ENCODE assay signal across 12 cellular contexts in the genomic region with DNA sequence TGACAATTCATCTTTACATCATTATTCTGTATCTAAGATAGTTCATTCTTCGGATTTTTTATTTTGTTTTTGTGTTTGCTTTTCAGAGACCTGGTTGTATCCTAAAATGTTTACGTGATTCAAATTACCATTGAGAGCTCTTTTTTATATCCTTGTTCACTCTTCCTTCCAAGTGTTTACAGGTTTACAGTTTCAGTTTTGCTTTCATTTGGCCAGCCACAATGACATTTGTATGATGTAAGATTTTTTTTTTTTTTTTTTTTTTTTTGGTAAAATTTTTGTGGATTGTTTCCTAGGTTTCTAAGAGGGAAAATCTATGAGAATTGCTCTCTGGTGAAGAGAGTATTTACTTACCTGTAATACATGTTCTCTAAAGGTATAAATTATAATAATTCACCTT. TPM values are rescaled to one million over a fixed set of nuclear protein-coding genes. Genes with fewer than 3 reads are reported as not detected.
A peak's percentile ranks its signal among the peaks of the same experiment; 100 is the strongest.
DNase-seq lines count a peak whose midpoint lies in the region; ATAC-seq, FAIRE-seq and TF ChIP-seq lines count a peak whose summit lies in the region.
"Had no signal": no experiment of that assay in that cellular context is flagged by ENCODE, and none has a peak within 500 bp of the region (broad histone marks: within the 10 kb centered on the region; RNA-seq: fewer than 3 reads in every experiment).

No MANE protein-coding gene starts in this region.

- no peak for TF ChIP-seq CTCF in neural progenitor cell (IDR thresholded peaks at IDR 0.05)

- peaks cover 15% of the 10 kb centered on the region for H3F3A ChIP-seq in neural progenitor cell (ENCODE audit: low read depth)

- H3K27ac Mint-ChIP-seq in activated T-cell treated with anti-CD3 and anti-CD28 coated beads, Interleukin-2, amount 50 U/mL, for 72 hours: peak overlapping the region; percentile 98
- peak overlapping the region; percentile 87 for H3K27ac Mint-ChIP-seq in activated CD4-positive, alpha-beta memory T cell treated with anti-CD3 and anti-CD28 coated beads for 36 hours
- no peak overlapping the region for H3K27ac Mint-ChIP-seq in neural progenitor cell

- POLR2A ChIA-PET in activated CD4-positive, alpha-beta memory T cell treated with anti-CD3 and anti-CD28 coated beads for 36 hours (lab: Charles Lee): interaction anchor here (0.7 to 1.2 kb wide), 2 partner anchors 53 to 56 kb away, joined by 3 read pairs; no protein-coding TSS in a partner anchor

- intact Hi-C loops in activated CD4-positive, alpha-beta memory T cell treated with anti-CD3 and anti-CD28 coated beads for 36 hours (cut with micrococcal nuclease): loop anchor here (1.0 kb wide), 1 partner anchor 55 kb away; a partner anchor contains a TSS

- H4K20me1 ChIP-seq in neural progenitor cell (ENCODE audit: low read depth): peaks cover 46% of the 10 kb centered on the region

- H3K27me3 ChIP-seq in small intestine (ENCODE audit: control insufficient read depth in 2 of 2, insufficient read depth in 2 of 2, low read length in 2 of 2) (no peaks in the 10 kb centered on the region), neural progenitor cell (no peaks in the 10 kb centered on the region)

- peaks cover 32% of the 10 kb centered on the region for H3K4me1 Mint-ChIP-seq in activated T-cell treated with anti-CD3 and anti-CD28 coated beads, Interleukin-2, amount 50 U/mL, for 72 hours (ENCODE audit: low read depth)
- peaks cover 22% of the 10 kb centered on the region for H3K4me1 Mint-ChIP-seq in activated T-cell treated with anti-CD3 and anti-CD28 coated beads, Interleukin-2, amount 50 U/mL, for 4 hours (ENCODE audit: low read depth)
- peaks cover 38% of the 10 kb centered on the region for H3K4me1 Mint-ChIP-seq in activated CD4-positive, alpha-beta memory T cell treated with anti-CD3 and anti-CD28 coated beads for 36 hours (ENCODE audit: low read depth)
- no peaks in the 10 kb centered on the region for H3K4me1 Mint-ChIP-seq in neural progenitor cell

- CTCF ChIA-PET in activated CD4-positive, alpha-beta memory T cell treated with anti-CD3 and anti-CD28 coated beads for 36 hours (lab: Charles Lee): no interaction called here

- H3K9me3 ChIP-seq in small intestine (ENCODE audit: control insufficient read depth, low read depth): no peaks in the 10 kb centered on the region
- no peaks in the 10 kb centered on the region for H3K9me3 ChIP-seq in neural progenitor cell (ENCODE audit: low read depth)

- H3K79me2 ChIP-seq in neural progenitor cell (ENCODE audit: low read depth): peaks cover 58% of the 10 kb centered on the region

- H3K36me3 ChIP-seq in small intestine (ENCODE audit: control insufficient read depth in 2 of 2, insufficient read depth in 2 of 2, low read length in 2 of 2) (peaks cover 16 to 32% of the 10 kb centered on the region in 2 donors), neural progenitor cell (peaks cover 46% of the 10 kb centered on the region)

- H3K4me2 ChIP-seq in neural progenitor cell: no peak overlapping the region

- H3K27ac ChIP-seq in small intestine (ENCODE audit: low read depth in 1 of 2, low read length in 1 of 2) (no peak overlapping the region), neural progenitor cell (no peak overlapping the region)

- H3K36me3 Mint-ChIP-seq in activated T-cell treated with anti-CD3 and anti-CD28 coated beads, Interleukin-2, amount 50 U/mL, for 72 hours (ENCODE audit: insufficient read depth in 2 of 2): peaks cover 18 to 35% of the 10 kb centered on the region in 2 donors
- peaks cover 37% of the 10 kb centered on the region for H3K36me3 Mint-ChIP-seq in activated T-cell treated with anti-CD3 and anti-CD28 coated beads, Interleukin-2, amount 50 U/mL, for 4 hours (ENCODE audit: insufficient read depth)
- peaks cover 46% of the 10 kb centered on the region for H3K36me3 Mint-ChIP-seq in activated CD4-positive, alpha-beta memory T cell treated with anti-CD3 and anti-CD28 coated beads for 36 hours
- H3K36me3 Mint-ChIP-seq in neural progenitor cell: peaks cover 22% of the 10 kb centered on the region

- no peak overlapping the region for H3K9ac ChIP-seq in neural progenitor cell

- H3K4me3 Mint-ChIP-seq in activated T-cell treated with anti-CD3 and anti-CD28 coated beads, Interleukin-2, amount 50 U/mL, for 72 hours: peak overlapping the region; percentile 61 to 88
- H3K4me3 Mint-ChIP-seq in activated T-cell treated with anti-CD3 and anti-CD28 coated beads, Interleukin-2, amount 50 U/mL, for 4 hours: no peak overlapping the region
- no peak overlapping the region for H3K4me3 Mint-ChIP-seq in activated CD4-positive, alpha-beta memory T cell treated with anti-CD3 and anti-CD28 coated beads for 36 hours
- no peak overlapping the region for H3K4me3 Mint-ChIP-seq in neural progenitor cell

- ATAC-seq in activated T-cell treated with anti-CD3 and anti-CD28 coated beads, Interleukin-2, amount 50 U/mL, for 72 hours (replicated peaks in 1 of 2): peak in 1 of 2 donors; percentile 48
- no peak for ATAC-seq in activated T-cell treated with anti-CD3 and anti-CD28 coated beads, Interleukin-2, amount 50 U/mL, for 4 hours
- ATAC-seq in HG02610 (IDR thresholded peaks at IDR 0.05; ENCODE audit: unreplicated experiment): no peak
- ATAC-seq: SK-N-SH treated with all-trans-retinoic acid at 6 μM for 48 hours had no signal

- no peak for DNase-seq in activated T-cell treated with anti-CD3 and anti-CD28 coated beads, Interleukin-2, amount 50 U/mL, for 72 hours
- no peak for DNase-seq in activated T-cell treated with anti-CD3 and anti-CD28 coated beads, Interleukin-2, amount 50 U/mL, for 4 hours
- DNase-seq in activated CD4-positive, alpha-beta memory T cell treated with anti-CD3 and anti-CD28 coated beads for 36 hours: no peak
- DNase-seq in small intestine (peak; percentile 10), neural progenitor cell (ENCODE audit: low spot score) (no peak), NCI-H526 (lab: John Stamatoyannopoulos, UW) (no peak)
- DNase-seq: activated CD4-positive, alpha-beta T cell treated with anti-CD3 and anti-CD28 coated beads, Interleukin-2, amount 50 U/mL, for 1 hour; aorta had no signal

- no peaks in the 10 kb centered on the region for H3K9me3 Mint-ChIP-seq in activated T-cell treated with anti-CD3 and anti-CD28 coated beads, Interleukin-2, amount 50 U/mL, for 72 hours
- H3K9me3 Mint-ChIP-seq in activated T-cell treated with anti-CD3 and anti-CD28 coated beads, Interleukin-2, amount 50 U/mL, for 4 hours: no peaks in the 10 kb centered on the region
- no peaks in the 10 kb centered on the region for H3K9me3 Mint-ChIP-seq in activated CD4-positive, alpha-beta memory T cell treated with anti-CD3 and anti-CD28 coated beads for 36 hours
- no peaks in the 10 kb centered on the region for H3K9me3 Mint-ChIP-seq in neural progenitor cell

- FAIRE-seq in endometrium (lab: Jason Lieb, UNC) (peak; percentile 15), small intestine (lab: Jason Lieb, UNC) (no peak)
- FAIRE-seq: urothelium cell line had no signal

- WGBS in small intestine, 3 donors: 48 to 60% (median 57%) methylated on average over 2 of the region's 2 CpGs

- peaks cover 0 to 3% of the 10 kb centered on the region in 2 donors for H3K4me1 ChIP-seq in small intestine (ENCODE audit: control insufficient read depth in 2 of 2, insufficient read depth in 1 of 2, low read depth in 1 of 2, low read length in 1 of 2)
- H3K4me1 ChIP-seq in neural progenitor cell: no peaks in the 10 kb centered on the region

- no peaks in the 10 kb centered on the region for H3K27me3 Mint-ChIP-seq in activated T-cell treated with anti-CD3 and anti-CD28 coated beads, Interleukin-2, amount 50 U/mL, for 72 hours (ENCODE audit: low read depth)
- H3K27me3 Mint-ChIP-seq in activated T-cell treated with anti-CD3 and anti-CD28 coated beads, Interleukin-2, amount 50 U/mL, for 4 hours (ENCODE audit: low read depth): no peaks in the 10 kb centered on the region
- no peaks in the 10 kb centered on the region for H3K27me3 Mint-ChIP-seq in activated CD4-positive, alpha-beta memory T cell treated with anti-CD3 and anti-CD28 coated beads for 36 hours
- peaks cover 2% of the 10 kb centered on the region for H3K27me3 Mint-ChIP-seq in neural progenitor cell (ENCODE audit: insufficient read depth, low read depth)

- H3K4me3 ChIP-seq in small intestine (ENCODE audit: low read depth in 1 of 2, low read length in 2 of 2): no peak overlapping the region
- no peak overlapping the region for H3K4me3 ChIP-seq in neural progenitor cell

- no peak overlapping the region for H2AFZ ChIP-seq in neural progenitor cell (replicated peaks)

RNA-seq across cellular contexts. Expression of a gene that starts 55.0 kb away (rescaled TPM):
- total RNA-seq in activated T-cell treated with anti-CD3 and anti-CD28 coated beads, Interleukin-2, amount 50 U/mL, for 72 hours: 100 to 1,000 TPM; 158 to 173 TPM
- total RNA-seq in activated T-cell treated with anti-CD3 and anti-CD28 coated beads, Interleukin-2, amount 50 U/mL, for 4 hours: 10 to 100 TPM; 67.3 to 78.1 (median 71.8) TPM
- total RNA-seq in activated CD4-positive, alpha-beta memory T cell treated with anti-CD3 and anti-CD28 coated beads for 36 hours: 100 to 1,000 TPM in 1 of 2 experiments, 10 to 100 TPM in 1; 98.0 to 103 TPM
- polyA plus RNA-seq in small intestine: 10 to 100 TPM in 2 of 3 donors, 1 to 10 TPM in 1; 9.5 to 28.1 (median 11.9) TPM
- total RNA-seq in neural progenitor cell (ENCODE audit: low replicate concordance): 198 TPM in 2 replicates

Comparison
In these comparisons a context has a peak if more than half of its experiments do, and no peak if none do; other contexts are left out.
1. H3K4me3 Mint-ChIP-seq: peak in activated T-cell treated with anti-CD3 and anti-CD28 coated beads, Interleukin-2, amount 50 U/mL, for 72 hours (2 of 2); none in activated T-cell treated with anti-CD3 and anti-CD28 coated beads, Interleukin-2, amount 50 U/mL, for 4 hours (single experiment), activated CD4-positive, alpha-beta memory T cell treated with anti-CD3 and anti-CD28 coated beads for 36 hours (single experiment) and neural progenitor cell (single experiment).